8 cellular contexts compared by ENCODE assay signal in the genomic region with DNA sequence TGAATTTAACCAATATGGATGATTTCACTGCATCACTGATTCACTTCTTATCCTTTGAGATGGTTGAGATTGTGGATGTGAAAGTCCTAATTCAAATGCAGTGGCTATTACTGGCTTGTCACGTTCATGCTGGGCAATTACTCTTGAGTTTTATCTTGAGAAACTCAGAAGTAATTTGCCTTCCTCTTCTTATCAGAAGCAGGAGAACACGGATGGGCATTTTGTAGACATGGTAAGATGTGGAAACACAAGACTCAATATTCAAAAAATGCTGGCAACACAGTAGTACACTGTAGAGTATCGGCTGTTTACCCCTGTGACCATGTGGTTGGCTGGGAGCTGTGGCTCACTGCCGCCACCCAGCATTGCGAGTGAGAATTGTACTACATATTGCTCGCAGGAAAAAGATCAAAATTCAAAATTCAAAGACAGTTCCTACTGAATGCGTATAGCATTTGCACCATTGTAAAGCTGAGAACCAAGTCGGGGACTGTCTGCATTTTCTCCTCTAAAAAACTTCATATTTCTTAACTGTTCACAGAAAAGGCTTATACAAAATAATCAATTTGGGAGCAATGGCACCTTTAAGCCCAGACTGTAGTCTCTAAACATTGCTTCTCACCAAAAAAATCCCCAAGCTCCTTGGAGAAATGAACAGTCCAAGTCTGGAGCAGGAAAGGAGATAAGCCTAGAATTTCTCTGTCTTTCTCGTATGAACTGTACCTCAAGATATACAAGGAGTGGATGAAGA.
DNase-seq lines count a peak whose midpoint lies in the region; ATAC-seq and TF ChIP-seq lines count a peak whose summit lies in the region.

No MANE protein-coding gene starts in this region.

- TF ChIP-seq CTCF in GM12864 (IDR thresholded peaks at IDR 0.05; ENCODE audit: low read depth, low read length, missing control alignments) (peak; percentile 79), natural killer cell (IDR thresholded peaks at IDR 0.05) (peak; percentile 70), tibial artery (IDR thresholded peaks at IDR 0.05) (peak; percentile 45 to 46)

- H3K4me3 ChIP-seq in GM12864 (ENCODE audit: low read depth, low read length) (no peak overlapping the region), tibial artery (no peak overlapping the region)
- no peak overlapping the region for H3K4me3 ChIP-seq in effector memory CD4-positive, alpha-beta T cell (ENCODE audit: insufficient read depth, low read depth, low read length, poor library complexity, severe bottlenecking)

- H3K36me3 ChIP-seq in effector memory CD4-positive, alpha-beta T cell (ENCODE audit: control insufficient read depth, insufficient read depth, low read length), result no peaks in the 10 kb centered on the region
- H3K36me3 ChIP-seq in tibial artery, result no peaks in the 10 kb centered on the region

- peak; percentile 85 for ATAC-seq in GM21717 (IDR thresholded peaks at IDR 0.05; ENCODE audit: unreplicated experiment)
- ATAC-seq in natural killer cell, result peak; percentile 88 to 100 (median 96)

- no peak overlapping the region for H3K4me3 Mint-ChIP-seq in natural killer cell

- no peaks in the 10 kb centered on the region for H3K9me3 Mint-ChIP-seq in natural killer cell

- H3K9me3 ChIP-seq in effector memory CD4-positive, alpha-beta T cell (ENCODE audit: control insufficient read depth, low read length), result no peaks in the 10 kb centered on the region
- H3K9me3 ChIP-seq in tibial artery, result no peaks in the 10 kb centered on the region

- H3K4me1 ChIP-seq in effector memory CD4-positive, alpha-beta T cell (ENCODE audit: control insufficient read depth, insufficient read depth, low read length, poor library complexity, severe bottlenecking), result no peaks in the 10 kb centered on the region
- no peaks in the 10 kb centered on the region for H3K4me1 ChIP-seq in tibial artery

- H3K36me3 Mint-ChIP-seq in natural killer cell, result no peaks in the 10 kb centered on the region

- no peak overlapping the region for H3K27ac Mint-ChIP-seq in natural killer cell

- DNase-seq in GM12864 (ENCODE audit: low read depth) (peak; percentile 25), KBM-7 (peak; percentile 59), natural killer cell (peak; percentile 36), tibial artery (peak in 1 of 2 donors; percentile 32), DMS114 treated with DMSO at 0.1 percent for 48 hours (lab: John Stamatoyannopoulos, UW; ENCODE audit: unreplicated experiment) (no peak)
- peak; percentile 37 for DNase-seq in activated CD4-positive, alpha-beta T cell treated with anti-CD3 and anti-CD28 coated beads for 1 hour
- DNase-seq in effector memory CD4-positive, alpha-beta T cell, result peak; percentile 31 to 44 (median 43)

- intact Hi-C loops in natural killer cell (cut with micrococcal nuclease), result loop anchor here (1.0 kb wide), 2 partner anchors 74 to 238 kb away; no protein-coding TSS in a partner anchor
- intact Hi-C loops in tibial artery (cut with DNase I; ENCODE audit: low total_unique reads), result loop anchor here (10.0 kb wide), 1 partner anchor 236 kb away; no protein-coding TSS in a partner anchor

- in situ Hi-C loops in KBM-7 (cut with MboI; ENCODE audit: low pct_unique_long_range_greater_than_20kb, low sequenced_read_pairs), result no loop called here

- no peaks in the 10 kb centered on the region for H3K27me3 ChIP-seq in effector memory CD4-positive, alpha-beta T cell (replicated peaks; ENCODE audit: control insufficient read depth, insufficient read depth, low read length, poor library complexity, severe bottlenecking)
- no peaks in the 10 kb centered on the region for H3K27me3 ChIP-seq in tibial artery

- H3K27me3 Mint-ChIP-seq in natural killer cell (ENCODE audit: low read depth in 2 of 2), result no peaks in the 10 kb centered on the region

- H3K4me1 Mint-ChIP-seq in natural killer cell, result no peaks in the 10 kb centered on the region

- H3K27ac ChIP-seq in effector memory CD4-positive, alpha-beta T cell (ENCODE audit: insufficient read depth, low read length, poor library complexity, severe bottlenecking), result no peak overlapping the region
- H3K27ac ChIP-seq in tibial artery, result no peak overlapping the region
